In the genomic region with DNA sequence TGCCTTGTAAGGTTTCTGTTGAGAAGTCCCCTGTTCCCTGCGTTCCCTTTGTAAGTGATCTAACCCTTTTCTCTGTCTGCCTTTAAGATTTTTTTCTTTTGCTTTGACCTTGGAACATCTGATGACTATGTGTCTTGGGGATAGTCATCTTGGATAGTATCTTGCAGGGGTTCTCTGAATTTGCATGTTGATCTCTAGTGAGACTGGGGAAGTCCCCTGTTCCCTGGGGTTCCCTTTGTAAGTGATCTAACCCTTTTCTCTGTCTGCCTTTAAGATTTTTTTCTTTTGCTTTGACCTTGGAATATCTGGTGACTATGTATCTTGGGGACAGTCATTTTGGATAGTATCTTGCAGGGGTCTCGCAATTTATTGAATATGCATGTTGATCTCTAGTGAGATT, we compare ENCODE assay signal across 22 cellular contexts. TPM values are rescaled to one million over a fixed set of nuclear protein-coding genes. Genes with fewer than 3 reads are reported as not detected.
A peak's percentile ranks its signal among the peaks of the same experiment; 100 is the strongest.
DNase-seq lines count a peak whose midpoint lies in the region; ATAC-seq and FAIRE-seq lines count a peak whose summit lies in the region.
"Had no signal": no experiment of that assay in that cellular context is flagged by ENCODE, and none has a peak within 500 bp of the region (broad histone marks: within the 10 kb centered on the region; RNA-seq: fewer than 3 reads in every experiment).

No MANE protein-coding gene starts in this region.

- peak; percentile 41 for ATAC-seq in GM21447 (IDR thresholded peaks at IDR 0.05; ENCODE audit: unreplicated experiment)
- ATAC-seq in HG02884 (IDR thresholded peaks at IDR 0.05; ENCODE audit: unreplicated experiment) = peak; percentile 54
- ATAC-seq in memory B cell (ENCODE audit: low read depth) = peak; percentile 86
- no peak for ATAC-seq in HG03175 (IDR thresholded peaks at IDR 0.05; ENCODE audit: unreplicated experiment)
- ATAC-seq: activated CD8-positive, alpha-beta T cell treated with anti-CD3 and anti-CD28 coated beads, Interleukin-2, amount 10 ng/mL, durations not matched to agents 7 days and 5 days; CD8-positive, alpha-beta T cell; left lobe of liver; sciatic nerve had no signal

- no peaks in the 10 kb centered on the region for H3K36me3 Mint-ChIP-seq in memory B cell
- H3K36me3 Mint-ChIP-seq: CD8-positive, alpha-beta T cell; mesothelial cell of epicardium had no signal

- no peak overlapping the region for H3K4me3 Mint-ChIP-seq in memory B cell
- H3K4me3 Mint-ChIP-seq: activated CD8-positive, alpha-beta T cell treated with anti-CD3 and anti-CD28 coated beads, Interleukin-2, amount 10 ng/mL, durations not matched to agents 7 days and 5 days; CD8-positive, alpha-beta T cell; mesothelial cell of epicardium; nephron progenitor cell had no signal

- no peaks in the 10 kb centered on the region for H3K27me3 Mint-ChIP-seq in memory B cell

- peak; percentile 87 for FAIRE-seq in GM18507 (lab: Jason Lieb, UNC)

- H3K27ac Mint-ChIP-seq in memory B cell = no peak overlapping the region
- H3K27ac Mint-ChIP-seq: activated CD8-positive, alpha-beta T cell treated with anti-CD3 and anti-CD28 coated beads, Interleukin-2, amount 10 ng/mL, durations not matched to agents 7 days and 5 days; CD8-positive, alpha-beta T cell; mesothelial cell of epicardium; nephron progenitor cell had no signal

- no peaks in the 10 kb centered on the region for H3K9me3 Mint-ChIP-seq in memory B cell
- H3K9me3 Mint-ChIP-seq: mesothelial cell of epicardium, nephron progenitor cell had no signal

- DNase-seq in GM18507 (ENCODE audit: extremely low spot score, insufficient read length, low read depth) (no peak), memory B cell (ENCODE audit: low spot score in 2 of 2) (peak in 1 of 2 donors; percentile 8), HT-29 (ENCODE audit: low spot score) (no peak), anterior cingulate cortex (lab: John Stamatoyannopoulos, UW) (no peak)
- DNase-seq: activated CD8-positive, alpha-beta T cell treated with anti-CD3 and anti-CD28 coated beads, Interleukin-2, amount 10 ng/mL, durations not matched to agents 7 days and 5 days; activated naive CD4-positive, alpha-beta T cell; activated T-cell treated with anti-CD3 and anti-CD28 coated beads, Interleukin-2, amount 50 U/mL, for 1 hour; CD8-positive, alpha-beta T cell; dermis blood vessel endothelial cell; HCEC 1CT; head of caudate nucleus; NCI-H1417; NCI-H524; nephron progenitor cell; SK-N-SH; thyroid gland had no signal

- peaks cover 23% of the 10 kb centered on the region for H3K4me1 Mint-ChIP-seq in memory B cell

RNA-seq across cellular contexts. Expression of a gene that starts 38.2 kb away (rescaled TPM):
- 20.6 and 22.6 TPM in 2 replicates for total RNA-seq in HT-29 (2014; rRNA removed; shearing (Covaris generic))
